9 cellular contexts compared by ENCODE assay signal in the genomic region with DNA sequence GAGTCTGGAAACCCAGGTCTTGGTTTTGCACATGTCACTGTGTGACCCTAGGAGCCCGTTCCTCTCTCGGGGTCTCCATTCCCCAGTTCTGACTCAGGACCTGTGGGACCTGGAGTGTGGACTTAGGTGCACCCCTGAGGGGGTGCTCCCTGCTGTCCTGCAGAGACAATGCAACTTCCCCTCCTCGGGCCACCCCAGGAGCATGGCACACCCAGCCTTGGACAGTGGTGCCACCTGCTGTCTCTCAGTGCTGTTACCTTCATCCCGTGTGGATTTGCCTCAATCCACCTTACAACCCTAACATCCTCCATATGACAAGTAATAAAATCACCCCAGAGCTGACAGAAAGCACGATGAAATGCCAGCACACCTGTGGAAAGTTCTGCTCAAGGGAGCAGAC. TPM values are rescaled to one million over a fixed set of nuclear protein-coding genes. Genes with fewer than 3 reads are reported as not detected.
DNase-seq lines count a peak whose midpoint lies in the region; ATAC-seq and TF ChIP-seq lines count a peak whose summit lies in the region.
"Had no signal": no experiment of that assay in that cellular context is flagged by ENCODE, and none has a peak within 500 bp of the region (broad histone marks: within the 10 kb centered on the region; RNA-seq: fewer than 3 reads in every experiment).

No MANE protein-coding gene starts in this region.

- no peaks in the 10 kb centered on the region for H3K9me3 ChIP-seq in left ventricle myocardium inferior (replicated peaks)

- intact Hi-C loops in left ventricle myocardium inferior (cut with micrococcal nuclease) = no loop called here

- no peak overlapping the region for H3K27ac ChIP-seq in left ventricle myocardium inferior (replicated peaks)

- no peaks in the 10 kb centered on the region for H3K4me1 ChIP-seq in left ventricle myocardium inferior

- DNase-seq in DMS153 treated with DMSO at 0.1 percent for 48 hours (lab: John Stamatoyannopoulos, UW; ENCODE audit: unreplicated experiment) (peak; percentile 11), DMS153 (lab: John Stamatoyannopoulos, UW) (no peak), left ventricle myocardium inferior (no peak), NCI-H82 (lab: John Stamatoyannopoulos, UW) (no peak), middle frontal gyrus (ENCODE audit: extremely low spot score, low spot score) (no peak)
- peak; percentile 40 to 44 for DNase-seq in activated CD4-positive, alpha-beta T cell treated with anti-CD3 and anti-CD28 coated beads, Interleukin-2, amount 50 U/mL, for 48 hours
- DNase-seq in stimulated activated naive CD4-positive, alpha-beta T cell treated with Interleukin-2 at 50 U/mL for 16 hours (lab: John Stamatoyannopoulos, UW) = peak; percentile 5

- no peak overlapping the region for H3K4me3 ChIP-seq in left ventricle myocardium inferior

- no peaks in the 10 kb centered on the region for H3K27me3 ChIP-seq in left ventricle myocardium inferior (ENCODE audit: low read depth)

- peaks cover 27% of the 10 kb centered on the region for H3K36me3 ChIP-seq in left ventricle myocardium inferior

- no peak for ATAC-seq in HG03457 (IDR thresholded peaks at IDR 0.05; ENCODE audit: unreplicated experiment)

- TF ChIP-seq CTCF in left ventricle myocardium inferior (IDR thresholded peaks at IDR 0.05; ENCODE audit: borderline replicate concordance) = peak; percentile 71

RNA-seq across cellular contexts. Expression of a gene that starts 27.5 kb away (rescaled TPM):
- total RNA-seq in left ventricle myocardium inferior = not detected
- total RNA-seq: temporal lobe had no signal

RNA-seq across cellular contexts. Expression of a gene that starts 47.3 kb away (rescaled TPM):
- total RNA-seq in left ventricle myocardium inferior = not detected

Comparison
In these comparisons a context has a peak if more than half of its experiments do, and no peak if none do; other contexts are left out.
1. DNase-seq: peak in DMS153 treated with DMSO at 0.1 percent for 48 hours (single experiment), activated CD4-positive, alpha-beta T cell treated with anti-CD3 and anti-CD28 coated beads, Interleukin-2, amount 50 U/mL, for 48 hours (2 of 2) and stimulated activated naive CD4-positive, alpha-beta T cell treated with Interleukin-2 at 50 U/mL for 16 hours (single experiment); none in DMS153 (single experiment), left ventricle myocardium inferior (single experiment), NCI-H82 (single experiment) and middle frontal gyrus (single experiment).